Comparison of ENCODE assay signal across 1 cellular context in the genomic region with DNA sequence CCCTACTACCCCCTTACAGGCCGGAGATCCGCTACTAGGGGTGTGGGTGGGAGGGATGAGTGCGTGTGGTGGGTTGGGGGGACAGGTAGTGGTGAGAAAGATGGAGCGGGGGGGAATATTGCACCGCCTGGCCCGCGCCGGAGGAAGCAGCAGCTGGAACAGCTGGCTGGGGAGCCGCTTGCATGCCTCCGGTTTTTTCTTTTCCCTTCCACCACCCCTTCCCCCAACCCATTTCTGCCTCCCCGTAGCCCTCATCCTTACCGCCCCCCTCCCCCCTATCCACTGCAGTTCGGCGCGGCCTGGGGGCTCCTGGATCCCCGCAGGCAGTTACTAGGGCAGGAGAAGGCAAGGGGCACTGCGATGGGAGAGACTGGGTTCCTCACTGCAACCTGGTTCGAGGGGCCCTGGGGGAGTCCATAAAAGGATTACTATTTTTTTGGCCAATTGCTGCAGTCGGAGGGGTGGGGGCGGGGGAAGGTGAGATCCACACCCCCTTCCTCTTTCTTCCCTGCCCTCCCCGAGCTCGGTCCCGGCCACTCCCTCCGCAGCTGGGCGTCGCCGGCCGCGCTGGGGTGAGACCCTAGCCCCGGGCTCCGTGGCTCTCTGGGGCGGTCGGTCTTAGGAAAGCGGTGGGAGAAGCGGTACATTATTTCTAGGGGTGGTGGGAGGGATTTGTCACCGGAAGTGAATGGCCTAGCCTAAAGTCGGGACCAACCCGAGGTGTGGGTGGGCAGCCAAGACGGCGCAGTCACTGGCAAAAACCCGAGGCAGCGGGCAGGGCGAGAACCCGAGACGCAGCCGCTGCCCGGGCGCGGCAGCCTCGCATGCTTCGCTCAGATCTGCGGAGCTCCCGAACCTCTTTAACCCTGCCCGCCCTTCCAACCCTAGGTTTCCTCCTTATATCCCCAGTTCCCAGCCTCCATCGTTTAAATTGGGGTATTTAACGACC.
TF ChIP-seq lines count a peak whose summit lies in the region.

No MANE protein-coding gene starts in this region.

TF ChIP-seq in K562, 482 proteins besides CTCF, POLR2A, EP300 and RAD21 (continued from another document and continues in another):
- TF ChIP-seq CREB5 (CRISPR knock-in tag; IDR thresholded peaks at IDR 0.05) = no peak
- TF ChIP-seq CBFA2T3 (IDR thresholded peaks at IDR 0.05) = no peak
- no peak for TF ChIP-seq ZKSCAN8 (CRISPR knock-in tag; IDR thresholded peaks at IDR 0.05)
- no peak for TF ChIP-seq ETS2 (tag; IDR thresholded peaks at IDR 0.05; ENCODE audit: borderline replicate concordance, poor library complexity, severe bottlenecking)
- no peak for TF ChIP-seq ZNF347 (CRISPR knock-in tag; IDR thresholded peaks at IDR 0.05; ENCODE audit: low read depth)
- no peak for TF ChIP-seq GATAD2B (IDR thresholded peaks at IDR 0.05; ENCODE audit: borderline replicate concordance)
- TF ChIP-seq, protein P1, sequence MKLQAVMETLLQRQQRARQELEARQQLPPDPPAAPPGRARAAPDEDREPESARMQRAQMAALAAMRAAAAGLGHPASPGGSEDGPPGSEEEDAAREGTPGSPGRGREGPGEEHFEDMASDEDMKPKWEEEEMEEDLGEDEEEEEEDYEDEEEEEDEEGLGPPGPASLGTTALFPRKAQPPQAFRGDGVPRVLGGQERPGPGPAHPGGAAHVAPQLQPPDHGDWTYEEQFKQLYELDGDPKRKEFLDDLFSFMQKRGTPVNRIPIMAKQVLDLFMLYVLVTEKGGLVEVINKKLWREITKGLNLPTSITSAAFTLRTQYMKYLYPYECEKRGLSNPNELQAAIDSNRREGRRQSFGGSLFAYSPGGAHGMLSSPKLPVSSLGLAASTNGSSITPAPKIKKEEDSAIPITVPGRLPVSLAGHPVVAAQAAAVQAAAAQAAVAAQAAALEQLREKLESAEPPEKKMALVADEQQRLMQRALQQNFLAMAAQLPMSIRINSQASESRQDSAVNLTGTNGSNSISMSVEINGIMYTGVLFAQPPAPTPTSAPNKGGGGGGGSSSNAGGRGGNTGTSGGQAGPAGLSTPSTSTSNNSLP (IDR thresholded peaks at IDR 0.05; ENCODE audit: borderline replicate concordance, low read depth, low read length) = no peak
- TF ChIP-seq CEBPZ (IDR thresholded peaks at IDR 0.05; ENCODE audit: borderline replicate concordance, low read depth, low read length) = no peak
- no peak for TF ChIP-seq CEBPG (CRISPR knock-in tag; IDR thresholded peaks at IDR 0.05)
- no peak for TF ChIP-seq CEBPG (tag; conservative IDR thresholded peaks at IDR 0.05 in 1 of 2, IDR thresholded peaks at IDR 0.05 in 1 of 2)
- no peak for TF ChIP-seq ZNF174 (CRISPR knock-in tag; IDR thresholded peaks at IDR 0.05)
- no peak for TF ChIP-seq RBM14 (IDR thresholded peaks at IDR 0.05; ENCODE audit: borderline replicate concordance, insufficient read depth, low read depth, low read length)
- TF ChIP-seq TGIF2 (CRISPR knock-in tag; IDR thresholded peaks at IDR 0.05) = peak; percentile 83; the same call in 1 of the 2 replicates
- no peak; the same call in 1 of the 2 replicates for TF ChIP-seq MYC (IDR thresholded peaks at IDR 0.05; ENCODE audit: low read depth, low read length)
- TF ChIP-seq MYC (CRISPR knock-in tag; IDR thresholded peaks at IDR 0.05; ENCODE audit: borderline replicate concordance, low read depth) = peak; percentile 52; the same call in 1 of the 2 replicates
- TF ChIP-seq, protein P2, sequence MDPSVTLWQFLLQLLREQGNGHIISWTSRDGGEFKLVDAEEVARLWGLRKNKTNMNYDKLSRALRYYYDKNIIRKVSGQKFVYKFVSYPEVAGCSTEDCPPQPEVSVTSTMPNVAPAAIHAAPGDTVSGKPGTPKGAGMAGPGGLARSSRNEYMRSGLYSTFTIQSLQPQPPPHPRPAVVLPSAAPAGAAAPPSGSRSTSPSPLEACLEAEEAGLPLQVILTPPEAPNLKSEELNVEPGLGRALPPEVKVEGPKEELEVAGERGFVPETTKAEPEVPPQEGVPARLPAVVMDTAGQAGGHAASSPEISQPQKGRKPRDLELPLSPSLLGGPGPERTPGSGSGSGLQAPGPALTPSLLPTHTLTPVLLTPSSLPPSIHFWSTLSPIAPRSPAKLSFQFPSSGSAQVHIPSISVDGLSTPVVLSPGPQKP (CRISPR knock-in tag; IDR thresholded peaks at IDR 0.05) = no peak
- no peak for TF ChIP-seq POLR3G (IDR thresholded peaks at IDR 0.05; ENCODE audit: extremely low read depth, insufficient read length, insufficient replicate concordance)
- no peak for TF ChIP-seq RBM34 (IDR thresholded peaks at IDR 0.05; ENCODE audit: borderline replicate concordance, insufficient read depth, low read length)
- no peak for TF ChIP-seq IFI16 (CRISPR knock-in tag; IDR thresholded peaks at IDR 0.05)
- TF ChIP-seq ZKSCAN1 (IDR thresholded peaks at IDR 0.05; ENCODE audit: low read depth, low read length) = no peak
- no peak for TF ChIP-seq ZNF311 (CRISPR knock-in tag; IDR thresholded peaks at IDR 0.05)
- no peak for TF ChIP-seq JUNB (CRISPR knock-in tag; conservative IDR thresholded peaks at IDR 0.05)
- TF ChIP-seq CSDE1 (IDR thresholded peaks at IDR 0.05) = no peak
- no peak for TF ChIP-seq BCOR (IDR thresholded peaks at IDR 0.05)
- TF ChIP-seq SUPT5H (IDR thresholded peaks at IDR 0.05) = peak; percentile 83
- TF ChIP-seq MTF1 (CRISPR knock-in tag; IDR thresholded peaks at IDR 0.05; ENCODE audit: borderline replicate concordance) = no peak
- peak; percentile 85 for TF ChIP-seq KDM5B (IDR thresholded peaks at IDR 0.05; ENCODE audit: insufficient replicate concordance, low read depth, low read length)
- TF ChIP-seq MAFG (tag; conservative IDR thresholded peaks at IDR 0.05) = no peak
- TF ChIP-seq ZNF511 (CRISPR knock-in tag; IDR thresholded peaks at IDR 0.05) = peak; percentile 44; the same call in 1 of the 2 replicates
- TF ChIP-seq SMC3 (conservative IDR thresholded peaks at IDR 0.05; ENCODE audit: insufficient read depth, low read depth, low read length) = no peak
- TF ChIP-seq NR2C2 (CRISPR knock-in tag; IDR thresholded peaks at IDR 0.05) = peak; percentile 29
- no peak; the same call in none of the 2 replicates for TF ChIP-seq NR2C2 (tag; IDR thresholded peaks at IDR 0.05)
- TF ChIP-seq ARID3B (CRISPR knock-in tag; IDR thresholded peaks at IDR 0.05; ENCODE audit: borderline replicate concordance) = no peak
- no peak for TF ChIP-seq BACH1 (tag; IDR thresholded peaks at IDR 0.05)
- peak; percentile 51 for TF ChIP-seq KDM2B (CRISPR knock-in tag; IDR thresholded peaks at IDR 0.05)
- TF ChIP-seq ZKSCAN3 (CRISPR knock-in tag; IDR thresholded peaks at IDR 0.05) = no peak
- TF ChIP-seq XRCC5 (IDR thresholded peaks at IDR 0.05; ENCODE audit: low read depth, low read length) = peak; percentile 17; the same call in 1 of the 2 replicates
- TF ChIP-seq XRCC3 (IDR thresholded peaks at IDR 0.05) = no peak
- TF ChIP-seq RUNX1 (IDR thresholded peaks at IDR 0.05; ENCODE audit: low read depth) = no peak
- no peak for TF ChIP-seq FOXJ3 (CRISPR knock-in tag; IDR thresholded peaks at IDR 0.05)
- no peak for TF ChIP-seq MCM2 (IDR thresholded peaks at IDR 0.05; ENCODE audit: low read depth)
- no peak for TF ChIP-seq SNIP1 (IDR thresholded peaks at IDR 0.05; ENCODE audit: low read depth)
- 0 out of 2 replicates have a peak, but pooled peaks have one; percentile 6 for TF ChIP-seq ZFP91 (CRISPR knock-in tag; IDR thresholded peaks at IDR 0.05)
- TF ChIP-seq PHF21A (IDR thresholded peaks at IDR 0.05; ENCODE audit: borderline replicate concordance, low read depth) = 0 out of 2 replicates have a peak, but pooled peaks have one; percentile 9
- peak; percentile 85 for TF ChIP-seq POLR2B (IDR thresholded peaks at IDR 0.05; ENCODE audit: low read depth, partially characterized antibody)
- no peak for TF ChIP-seq ZNF134 (CRISPR knock-in tag; conservative IDR thresholded peaks at IDR 0.05)
- peak; percentile 72; the same call in 1 of the 2 replicates for TF ChIP-seq PHF8 (IDR thresholded peaks at IDR 0.05; ENCODE audit: borderline replicate concordance, low read length)
- TF ChIP-seq, protein P3, sequence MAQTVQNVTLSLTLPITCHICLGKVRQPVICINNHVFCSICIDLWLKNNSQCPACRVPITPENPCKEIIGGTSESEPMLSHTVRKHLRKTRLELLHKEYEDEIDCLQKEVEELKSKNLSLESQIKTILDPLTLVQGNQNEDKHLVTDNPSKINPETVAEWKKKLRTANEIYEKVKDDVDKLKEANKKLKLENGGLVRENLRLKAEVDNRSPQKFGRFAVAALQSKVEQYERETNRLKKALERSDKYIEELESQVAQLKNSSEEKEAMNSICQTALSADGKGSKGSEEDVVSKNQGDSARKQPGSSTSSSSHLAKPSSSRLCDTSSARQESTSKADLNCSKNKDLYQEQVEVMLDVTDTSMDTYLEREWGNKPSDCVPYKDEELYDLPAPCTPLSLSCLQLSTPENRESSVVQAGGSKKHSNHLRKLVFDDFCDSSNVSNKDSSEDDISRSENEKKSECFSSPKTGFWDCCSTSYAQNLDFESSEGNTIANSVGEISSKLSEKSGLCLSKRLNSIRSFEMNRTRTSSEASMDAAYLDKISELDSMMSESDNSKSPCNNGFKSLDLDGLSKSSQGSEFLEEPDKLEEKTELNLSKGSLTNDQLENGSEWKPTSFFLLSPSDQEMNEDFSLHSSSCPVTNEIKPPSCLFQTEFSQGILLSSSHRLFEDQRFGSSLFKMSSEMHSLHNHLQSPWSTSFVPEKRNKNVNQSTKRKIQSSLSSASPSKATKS (CRISPR knock-in tag; IDR thresholded peaks at IDR 0.05) = no peak
- TF ChIP-seq, protein P4, sequence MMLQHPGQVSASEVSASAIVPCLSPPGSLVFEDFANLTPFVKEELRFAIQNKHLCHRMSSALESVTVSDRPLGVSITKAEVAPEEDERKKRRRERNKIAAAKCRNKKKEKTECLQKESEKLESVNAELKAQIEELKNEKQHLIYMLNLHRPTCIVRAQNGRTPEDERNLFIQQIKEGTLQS (IDR thresholded peaks at IDR 0.05) = no peak
- TF ChIP-seq, protein P4 (CRISPR knock-in tag; conservative IDR thresholded peaks at IDR 0.05) = no peak
- peak; percentile 38; the same call in 1 of the 2 replicates for TF ChIP-seq POLR2AphosphoS2 (IDR thresholded peaks at IDR 0.05; ENCODE audit: low read length)
- TF ChIP-seq NFIC (IDR thresholded peaks at IDR 0.05) = no peak; the same call in 1 of the 2 replicates
